In the genomic region with DNA sequence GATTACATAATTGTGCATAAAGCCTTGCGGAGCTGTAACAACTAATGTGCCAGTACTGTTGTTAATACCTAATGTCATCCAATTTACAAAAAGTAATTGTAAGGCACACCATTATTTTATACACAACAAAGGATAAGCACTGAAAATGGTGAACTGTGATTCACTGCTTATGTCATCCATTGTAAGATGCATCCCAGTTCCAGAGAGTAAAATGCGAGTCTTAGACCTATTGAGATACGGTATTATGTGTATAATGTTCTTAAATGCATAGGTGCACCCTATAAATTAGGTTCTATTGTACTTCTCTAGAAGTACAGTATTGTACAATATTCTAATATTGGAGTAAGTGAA, we compare ENCODE assay signal across 8 cellular contexts. TPM values are rescaled to one million over a fixed set of nuclear protein-coding genes. Genes with fewer than 3 reads are reported as not detected.
DNase-seq lines count a peak whose midpoint lies in the region; ATAC-seq and TF ChIP-seq lines count a peak whose summit lies in the region.

No MANE protein-coding gene starts in this region.

- H3K9me3 ChIP-seq in adipocyte (ENCODE audit: control insufficient read depth, low read length) (no peaks in the 10 kb centered on the region), suprapubic skin (no peaks in the 10 kb centered on the region)

- H3K36me3 ChIP-seq in BJ (ENCODE audit: control insufficient read depth, insufficient read depth, low read length) (peaks cover 7% of the 10 kb centered on the region), adipocyte (ENCODE audit: control insufficient read depth, insufficient read depth, low read length, severe bottlenecking) (peaks cover 25% of the 10 kb centered on the region), suprapubic skin (peaks cover 33% of the 10 kb centered on the region)

- ATAC-seq in GM19023 (IDR thresholded peaks at IDR 0.05; ENCODE audit: unreplicated experiment): no peak

- POLR2A ChIA-PET in BJ (lab: Charles Lee): interaction anchor here (0.9 to 1.2 kb wide), 4 partner anchors 14 to 340 kb away, joined by 3 to 5 read pairs (median 4); a partner anchor contains a TSS

- peaks cover 10% of the 10 kb centered on the region for H3K4me1 ChIP-seq in adipocyte (ENCODE audit: control insufficient read depth, insufficient read depth, low read length)
- peaks cover 15% of the 10 kb centered on the region for H3K4me1 ChIP-seq in suprapubic skin

- WGBS in suprapubic skin: 0% methylated on average over 3 of the region's 3 CpGs

- peak overlapping the region; percentile 94 for H3K4me3 ChIP-seq in BJ (ENCODE audit: low read depth, low read length)
- H3K4me3 ChIP-seq in Jurkat, Clone E6-1 (ENCODE audit: low read length): peak overlapping the region; percentile 94
- peak overlapping the region; percentile 100 for H3K4me3 ChIP-seq in adipocyte (ENCODE audit: low read length)
- H3K4me3 ChIP-seq in suprapubic skin: peak overlapping the region; percentile 65

- peak overlapping the region; percentile 87 for H3K27ac ChIP-seq in suprapubic skin

- DNase-seq in BJ (ENCODE audit: low read depth) (no peak), adipocyte (ENCODE audit: low read depth) (peak; percentile 51), iris pigment epithelial cell (ENCODE audit: low read depth) (peak; percentile 40), suprapubic skin (ENCODE audit: low spot score in 2 of 2) (no peak), activated gamma-delta T cell treated with Interleukin-2 at 50 U/mL for 16 hours (no peak), NCI-H187 (lab: John Stamatoyannopoulos, UW) (no peak)
- no peak for DNase-seq in Jurkat, Clone E6-1 (ENCODE audit: low read depth, low spot score)

- H3K27me3 ChIP-seq in BJ (ENCODE audit: control insufficient read depth, insufficient read depth, low read length): no peaks in the 10 kb centered on the region
- H3K27me3 ChIP-seq in adipocyte (replicated peaks; ENCODE audit: control insufficient read depth, insufficient read depth, low read length): no peaks in the 10 kb centered on the region
- no peaks in the 10 kb centered on the region for H3K27me3 ChIP-seq in suprapubic skin

- no peak for TF ChIP-seq EP300 in suprapubic skin (IDR thresholded peaks at IDR 0.05)

- TF ChIP-seq CTCF in BJ (IDR thresholded peaks at IDR 0.05; ENCODE audit: insufficient read depth, low read depth, low read length): no peak
- no peak for TF ChIP-seq CTCF in suprapubic skin (IDR thresholded peaks at IDR 0.05)

- peak overlapping the region; percentile 97 for H3K9ac ChIP-seq in adipocyte (ENCODE audit: low read length)

- CTCF ChIA-PET in BJ (lab: Yijun Ruan, JAX): interaction anchor here (1.0 to 3.7 kb wide), 5 partner anchors 11 to 347 kb away, joined by 3 to 27 read pairs (median 4); a partner anchor contains a TSS

- TF ChIP-seq POLR2A in suprapubic skin (IDR thresholded peaks at IDR 0.05): no peak

RNA-seq across cellular contexts. Expression of a gene that starts 0.4 kb away (rescaled TPM):
- 8.2 and 13.6 TPM in 2 replicates for polyA plus RNA-seq in BJ (2011; rRNA removed)
- 4.8 and 7.0 TPM in 2 replicates for polyA minus RNA-seq in BJ (2011; rRNA and poly(A)+ RNA removed)
- polyA plus RNA-seq in Jurkat, Clone E6-1 (2012; ENCODE audit: insufficient read depth, insufficient read length): 83.9 TPM
- total RNA-seq in suprapubic skin: 10 to 100 TPM; 12.2 to 34.0 (median 14.9) TPM

RNA-seq across cellular contexts. Expression of a gene that starts 10.8 kb away (rescaled TPM):
- polyA plus RNA-seq in BJ (2011; rRNA removed): 41.0 and 69.8 TPM in 2 replicates
- 14.4 and 18.8 TPM in 2 replicates for polyA minus RNA-seq in BJ (2011; rRNA and poly(A)+ RNA removed)
- polyA plus RNA-seq in Jurkat, Clone E6-1 (2012; ENCODE audit: insufficient read depth, insufficient read length): 66.5 TPM
- total RNA-seq in suprapubic skin: 10 to 100 TPM; 42.5 to 50.3 (median 47.6) TPM

RNA-seq across cellular contexts. Expression of a gene that starts 38.1 kb away (rescaled TPM):
- polyA plus RNA-seq in BJ (2011; rRNA removed): 11.4 and 13.7 TPM in 2 replicates
- polyA minus RNA-seq in BJ (2011; rRNA and poly(A)+ RNA removed): 11.7 and 12.2 TPM in 2 replicates
- polyA plus RNA-seq in Jurkat, Clone E6-1 (2012; ENCODE audit: insufficient read depth, insufficient read length): 36.4 TPM
- total RNA-seq in suprapubic skin: 10 to 100 TPM; 13.3 to 23.3 (median 14.6) TPM

Comparison
In these comparisons a context has a peak if more than half of its experiments do, and no peak if none do; other contexts are left out.
1. DNase-seq: peak in adipocyte (single experiment) and iris pigment epithelial cell (single experiment); none in BJ (single experiment), Jurkat, Clone E6-1 (single experiment), suprapubic skin (0 of 2), activated gamma-delta T cell treated with Interleukin-2 at 50 U/mL for 16 hours (single experiment) and NCI-H187 (0 of 2).
2. Peak in every context shown above with its lines, with median percentiles within 50 percentile points of each other: H3K4me3 ChIP-seq.